Comparison of ENCODE assay signal across 10 cellular contexts in the genomic region with DNA sequence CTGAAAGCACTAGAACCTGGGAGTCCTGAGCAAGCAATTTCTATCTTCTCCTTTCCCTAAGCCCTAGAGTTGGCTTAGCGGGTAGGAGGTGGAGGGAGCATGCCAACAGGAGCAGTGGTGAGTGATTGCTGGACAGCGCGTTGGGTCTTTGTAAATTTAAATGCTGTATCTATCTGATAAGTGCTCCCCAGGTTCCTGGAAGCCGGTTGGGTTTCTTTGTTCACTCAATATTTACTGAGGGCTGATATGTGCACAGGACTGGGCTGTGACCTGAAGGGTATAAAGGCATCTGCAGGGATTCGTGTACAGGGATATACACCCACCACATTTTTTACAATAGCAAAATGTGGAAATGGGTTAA. TPM values are rescaled to one million over a fixed set of nuclear protein-coding genes. Genes with fewer than 3 reads are reported as not detected.
DNase-seq lines count a peak whose midpoint lies in the region; ATAC-seq, FAIRE-seq and TF ChIP-seq lines count a peak whose summit lies in the region.
"Had no signal": no experiment of that assay in that cellular context is flagged by ENCODE, and none has a peak within 500 bp of the region (broad histone marks: within the 10 kb centered on the region; RNA-seq: fewer than 3 reads in every experiment).

No MANE protein-coding gene starts in this region.

- no peak for DNase-seq in Calu3
- peak; percentile 59 for DNase-seq in NCI-H146 (lab: John Stamatoyannopoulos, UW)
- no peak for DNase-seq in H1 (ENCODE audit: low read depth in 1 of 2, low spot score in 2 of 2)
- no peak for DNase-seq in natural killer cell
- DNase-seq in retina: no peak
- DNase-seq in NCI-H187 treated with DMSO at 0.1 percent for 48 hours (lab: John Stamatoyannopoulos, UW): no peak
- DNase-seq: T-helper 9 cell had no signal

- peak overlapping the region; percentile 93; the same call in 1 of the 2 replicates for H2AK5ac ChIP-seq in H1 (ENCODE audit: low read depth, low read length)

- POLR2A ChIA-PET in H1 (lab: Charles Lee; ENCODE audit: partially characterized antibody): interaction anchor here (0.6 to 1.7 kb wide), 4 partner anchors 11 to 75 kb away, joined by 3 to 6 read pairs (median 3); partner anchors contain the start of gene SEMA5B

- intact Hi-C loops in Calu3 (cut with micrococcal nuclease; ENCODE audit: unreplicated experiment) (no loop called here), natural killer cell (cut with micrococcal nuclease) (no loop called here)

- no peak overlapping the region for H2BK120ac ChIP-seq in H1 (replicated peaks; ENCODE audit: low read depth, low read length)

- H3K36me3 ChIP-seq in H1 (ENCODE audit: control insufficient read depth in 2 of 4, insufficient read depth in 4 of 4, low read length in 3 of 4): no peaks in the 10 kb centered on the region

- peak overlapping the region; percentile 97 to 100 for H3K4me2 ChIP-seq in H1 (ENCODE audit: insufficient read depth in 1 of 2, low read depth in 2 of 2, low read length in 2 of 2)

- no peak overlapping the region for H3K14ac ChIP-seq in H1 (ENCODE audit: insufficient read length)

- H3K4me1 ChIP-seq in H1 (replicated peaks in 1 of 4; ENCODE audit: control insufficient read depth in 3 of 4, insufficient read depth in 4 of 4, low read length in 3 of 4): peaks cover 7 to 17% (median 12%) of the 10 kb centered on the region in 4 experiments

- H4K5ac ChIP-seq in H1 (ENCODE audit: insufficient read length, low read depth, low read length): no peak overlapping the region

- H3K79me1 ChIP-seq in H1 (ENCODE audit: low read depth, low read length): peaks cover 17% of the 10 kb centered on the region

- H2BK5ac ChIP-seq in H1 (ENCODE audit: low read depth, low read length): 0 out of 2 replicates have a peak overlapping the region, but pooled peaks have one; percentile 60

- H3K4me3 ChIP-seq in H1 (ENCODE audit: extremely low read depth in 1 of 4, insufficient read depth in 2 of 4, low read depth in 3 of 4, low read length in 4 of 4): peak overlapping the region; percentile 61 to 86 (median 67); a peak in 7 of 8 replicates

- no peak overlapping the region; a peak in 1 of 7 replicates for H3K9ac ChIP-seq in H1 (replicated peaks in 1 of 4; ENCODE audit: extremely low read depth in 1 of 4, low read depth in 3 of 4, low read length in 3 of 4)

- no peak overlapping the region for H3K27ac ChIP-seq in H1 (ENCODE audit: low read depth, low read length)

- no peaks in the 10 kb centered on the region; a peak in 1 of 4 replicates for H3K9me3 ChIP-seq in H1 (ENCODE audit: insufficient read depth in 2 of 2, low read depth in 1 of 2, low read length in 1 of 2)

- 65% methylated on average over 5 of the region's 5 CpGs; no CpG with 5 or more reads in 1 of the 2 experiments for WGBS in H1 (ENCODE audit: extremely low coverage in 1 of 2, insufficient coverage in 1 of 2, insufficient read length in 1 of 2, insufficient replicate concordance in 2 of 2, low coverage in 1 of 2, low lambda C conversion rate in 2 of 2, missing lambda C conversion rate in 1 of 2), 2 experiments

- H2BK20ac ChIP-seq in H1 (ENCODE audit: low read length): no peak overlapping the region

- H4K8ac ChIP-seq in H1 (ENCODE audit: extremely low read depth, insufficient read depth, low read length): no peak overlapping the region

- H3K27me3 Mint-ChIP-seq in Calu3 (ENCODE audit: unreplicated experiment) (peaks cover 10% of the 10 kb centered on the region), natural killer cell (ENCODE audit: low read depth in 2 of 2) (peaks cover 22 to 30% of the 10 kb centered on the region in 2 donors)

- peak overlapping the region; percentile 60; the same call in 1 of the 2 replicates for H2BK12ac ChIP-seq in H1 (ENCODE audit: low read depth, low read length)

- ATAC-seq in natural killer cell: no peak
- ATAC-seq in GM19395 (IDR thresholded peaks at IDR 0.05; ENCODE audit: unreplicated experiment): no peak
- no peak for ATAC-seq in GM21825 (IDR thresholded peaks at IDR 0.05; ENCODE audit: unreplicated experiment)

- H3K27ac Mint-ChIP-seq in Calu3 (ENCODE audit: unreplicated experiment): peak overlapping the region; percentile 63
- H3K27ac Mint-ChIP-seq in natural killer cell: no peak overlapping the region

- no peak for TF ChIP-seq POLR2A in H1 (IDR thresholded peaks at IDR 0.05; ENCODE audit: control extremely low read depth in 1 of 2, low read depth in 2 of 2, low read length in 2 of 2)

- peak overlapping the region; percentile 91 for H3K4me3 Mint-ChIP-seq in Calu3 (ENCODE audit: low read depth, unreplicated experiment)
- H3K4me3 Mint-ChIP-seq in natural killer cell: peak overlapping the region; percentile 49

- BruUV-seq in Calu3 (replicated peaks; lab: Mats Ljungman, UMichigan): TSS peak; percentile 38

- FAIRE-seq in H1 (lab: Jason Lieb, UNC): no peak
- FAIRE-seq: frontal cortex had no signal

- H3K4me1 Mint-ChIP-seq in Calu3 (ENCODE audit: low read depth, unreplicated experiment) (peaks cover 9% of the 10 kb centered on the region), natural killer cell (peaks cover 4 to 22% of the 10 kb centered on the region in 2 donors)

- H3K36me3 Mint-ChIP-seq in Calu3 (ENCODE audit: insufficient read depth, unreplicated experiment) (peaks cover 24% of the 10 kb centered on the region), natural killer cell (no peaks in the 10 kb centered on the region)

- H3K79me2 ChIP-seq in H1 (ENCODE audit: control insufficient read depth in 1 of 2, insufficient read depth in 2 of 2, low read length in 2 of 2): peaks cover 14 to 63% of the 10 kb centered on the region in 2 experiments

- peaks cover 20% of the 10 kb centered on the region for H3K23me2 ChIP-seq in H1 (ENCODE audit: low read depth, low read length)

- no peak overlapping the region for H3K56ac ChIP-seq in H1 (replicated peaks; ENCODE audit: insufficient read length, low read depth, low read length)

- H2BK15ac ChIP-seq in H1 (ENCODE audit: low read length): 0 out of 2 replicates have a peak overlapping the region, but pooled peaks have one; percentile 84

- H3K9me3 Mint-ChIP-seq in Calu3 (ENCODE audit: low read depth, unreplicated experiment) (no peaks in the 10 kb centered on the region), natural killer cell (no peaks in the 10 kb centered on the region)

- H4K91ac ChIP-seq in H1 (replicated peaks; ENCODE audit: insufficient read length, low read length): no peak overlapping the region

- TF ChIP-seq RAD21 in H1 (IDR thresholded peaks at IDR 0.05 in 1 of 2, conservative IDR thresholded peaks at IDR 0.05 in 1 of 2; ENCODE audit: low read depth in 2 of 2, low read length in 2 of 2): no peak

- TF ChIP-seq EP300 in H1 (IDR thresholded peaks at IDR 0.05; ENCODE audit: borderline replicate concordance in 1 of 2, low read depth in 2 of 2, low read length in 2 of 2): no peak

- no peak for TF ChIP-seq CTCF in Calu3 (IDR thresholded peaks at IDR 0.05; ENCODE audit: unreplicated experiment)
- no peak for TF ChIP-seq CTCF in H1 (IDR thresholded peaks at IDR 0.05; ENCODE audit: control extremely low read depth in 1 of 3, insufficient read depth in 1 of 3, low read depth in 1 of 3, low read length in 3 of 3)
- no peak for TF ChIP-seq CTCF in natural killer cell (IDR thresholded peaks at IDR 0.05)

- H3K23ac ChIP-seq in H1 (ENCODE audit: insufficient read length): no peak overlapping the region

- H4K20me1 ChIP-seq in H1 (replicated peaks in 1 of 2; ENCODE audit: control insufficient read depth in 1 of 2, insufficient read depth in 2 of 2, low read length in 2 of 2): peaks cover 12 to 20% of the 10 kb centered on the region in 2 experiments

- H3K4ac ChIP-seq in H1 (replicated peaks; ENCODE audit: insufficient read length, low read depth, low read length): no peak overlapping the region

- H3K27me3 ChIP-seq in H1 (replicated peaks in 1 of 4; ENCODE audit: control insufficient read depth in 3 of 4, extremely low read depth in 1 of 4, insufficient read depth in 3 of 4, low read length in 3 of 4): peaks cover 0 to 13% (median 8%) of the 10 kb centered on the region in 4 experiments; a peak in 5 of 7 replicates

- CTCF ChIA-PET in Calu3 (lab: Charles Lee): no interaction called here
- CTCF ChIA-PET in H1 (lab: Charles Lee; ENCODE audit: partially characterized antibody): interaction anchor here (0.6 to 2.3 kb wide), 3 partner anchors 25 to 40 kb away, joined by 3 to 5 read pairs (median 3); no protein-coding TSS in a partner anchor

- peak overlapping the region; percentile 74; the same call in 1 of the 2 replicates for H3K18ac ChIP-seq in H1 (ENCODE audit: extremely low read depth, low read length)

- H2AFZ ChIP-seq in H1 (ENCODE audit: low read length): no peak overlapping the region

TF ChIP-seq in H1, 55 proteins besides CTCF, POLR2A, EP300 and RAD21 (continues in another document):
- TF ChIP-seq POLR2AphosphoS5 (IDR thresholded peaks at IDR 0.05; ENCODE audit: low read depth, low read length) (no peak), ASH2L (IDR thresholded peaks at IDR 0.05; ENCODE audit: low read length) (no peak)

RNA-seq across cellular contexts. Expression of gene PDIA5, which starts 2.2 kb away (rescaled TPM):
- 31.5 and 31.6 TPM in 2 replicates for total RNA-seq in Calu3 (2022)
- total RNA-seq in H1 (2021; fragmentation: NEBNext Ultra II Directional; extraction: Animal tissue kit (Norgen Biotek cat#: 25700)): 32.8 and 36.5 TPM in 2 replicates
- polyA plus RNA-seq in H1 (2011; rRNA removed): 18.2 and 18.9 TPM in 2 replicates
- 26.2 TPM for polyA plus RNA-seq in H1 (2011; cell fraction: cytosol; rRNA removed)
- 24.8 TPM for polyA plus RNA-seq in H1 (2011; cell fraction: nucleus; rRNA removed)
- 25.3 to 30.2 TPM (median 27.7 TPM) in 4 replicates for polyA plus RNA-seq in H1 (2012, experiment 1 of 2)
- polyA plus RNA-seq in H1 (2012, experiment 2 of 2): 16.3 TPM
- polyA plus RNA-seq in H1 (2013, experiment 1 of 2): 50.7 TPM
- 52.2 TPM for polyA plus RNA-seq in H1 (2013, experiment 2 of 2)
- 11.0 and 13.8 TPM in 2 replicates for polyA minus RNA-seq in H1 (2011; rRNA and poly(A)+ RNA removed)
- polyA minus RNA-seq in H1 (2011; cell fraction: cytosol; rRNA and poly(A)+ RNA removed): 10.9 TPM
- polyA minus RNA-seq in H1 (2011; cell fraction: nucleus; rRNA and poly(A)+ RNA removed): 11.2 TPM
- total RNA-seq in natural killer cell: 1 to 10 TPM in 1 of 3 donors, under 1 TPM in 2; 0.59 to 3.3 (median 0.63) TPM

RNA-seq across cellular contexts. Expression of gene SEMA5B, which starts 41.4 kb away (rescaled TPM):
- not detected in 2 replicates for total RNA-seq in Calu3 (2022)
- total RNA-seq in H1 (2021; fragmentation: NEBNext Ultra II Directional; extraction: Animal tissue kit (Norgen Biotek cat#: 25700)): 19.9 and 22.4 TPM in 2 replicates
- polyA plus RNA-seq in H1 (2011; rRNA removed): 13.1 and 18.8 TPM in 2 replicates
- polyA plus RNA-seq in H1 (2011; cell fraction: cytosol; rRNA removed): 14.6 TPM
- 46.9 TPM for polyA plus RNA-seq in H1 (2011; cell fraction: nucleus; rRNA removed)
- polyA plus RNA-seq in H1 (2012, experiment 1 of 2): 35.4 to 44.8 TPM (median 39.3 TPM) in 4 replicates
- polyA plus RNA-seq in H1 (2012, experiment 2 of 2): 34.1 TPM
- polyA plus RNA-seq in H1 (2013, experiment 1 of 2): 21.6 TPM
- polyA plus RNA-seq in H1 (2013, experiment 2 of 2): 18.3 TPM
- 19.3 and 20.2 TPM in 2 replicates for polyA minus RNA-seq in H1 (2011; rRNA and poly(A)+ RNA removed)
- 13.8 TPM for polyA minus RNA-seq in H1 (2011; cell fraction: cytosol; rRNA and poly(A)+ RNA removed)
- 24.5 TPM for polyA minus RNA-seq in H1 (2011; cell fraction: nucleus; rRNA and poly(A)+ RNA removed)
- total RNA-seq in natural killer cell: under 1 TPM in 1 of 3 donors, not detected in 2; 0.23 TPM

Comparison
In these comparisons a context has a peak if more than half of its experiments do, and no peak if none do; other contexts are left out.
1. RNA of gene SEMA5B, which starts 41.4 kb away (total RNA-seq): 19.9 to 22.4 TPM in H1; not detected in Calu3 and 0.23 TPM in natural killer cell; every median in the first group is over 10 times any median in the second.